ENCODE assay signal across 1 cellular context in genomic region chr7:127540461-127540860, GRCh38. TPM values are rescaled to one million over a fixed set of nuclear protein-coding genes. Genes with fewer than 3 reads are reported as not detected.
"Had no signal": no experiment of that assay in that cellular context is flagged by ENCODE, and none has a peak within 500 bp of the region (broad histone marks: within the 10 kb centered on the region; RNA-seq: fewer than 3 reads in every experiment).

No MANE protein-coding gene starts in this region.

RNA-seq across cellular contexts. Expression of gene FSCN3, which starts 53.1 kb away (rescaled TPM):
- total RNA-seq: MCF 10A had no signal
